Comparison of ENCODE assay signal across 12 cellular contexts in the genomic region with DNA sequence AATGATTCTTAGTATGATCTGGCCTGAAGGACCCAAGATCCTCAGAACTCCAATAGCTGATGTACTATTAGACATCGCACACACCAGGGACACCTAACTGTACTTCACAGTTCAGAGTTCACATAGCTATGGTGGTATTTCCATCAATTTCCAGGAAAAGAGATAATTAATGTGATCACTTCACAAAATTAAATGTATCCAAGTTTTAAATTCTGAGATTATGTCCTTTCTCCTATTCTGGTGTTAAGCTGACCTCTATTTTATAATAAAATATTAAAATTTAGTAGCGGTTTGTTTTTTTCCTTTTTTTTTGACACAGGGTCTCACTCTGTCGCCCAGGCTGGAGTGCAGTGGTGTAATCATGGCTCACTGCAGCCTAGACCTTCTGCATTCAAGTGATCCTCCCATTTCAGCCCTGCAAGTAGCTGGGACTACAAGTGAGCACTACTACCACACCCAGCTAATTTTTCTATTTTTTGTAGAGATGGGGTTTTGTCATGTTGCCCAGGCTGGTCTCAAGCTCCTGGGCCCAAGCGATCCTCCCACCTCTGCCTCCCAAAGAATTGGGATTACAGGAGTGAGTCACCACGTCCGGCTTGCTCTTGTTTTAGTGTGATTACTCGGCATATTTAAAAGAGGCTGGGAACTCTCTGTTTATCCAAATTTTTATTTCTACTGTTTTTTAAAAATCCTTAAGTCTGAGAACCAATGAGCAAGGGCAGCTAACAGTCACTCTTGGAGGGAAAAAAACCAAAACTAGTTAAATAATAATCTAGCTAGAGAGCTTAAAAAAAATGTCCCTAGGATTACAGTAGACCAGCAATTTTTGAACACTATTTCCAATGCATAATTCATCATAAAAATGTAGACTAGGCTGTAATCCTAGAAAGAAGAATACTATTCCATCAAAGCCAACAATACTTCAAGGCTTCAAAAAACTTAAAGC. TPM values are rescaled to one million over a fixed set of nuclear protein-coding genes. Genes with fewer than 3 reads are reported as not detected.
DNase-seq lines count a peak whose midpoint lies in the region; ATAC-seq, FAIRE-seq and TF ChIP-seq lines count a peak whose summit lies in the region.
"Had no signal": no experiment of that assay in that cellular context is flagged by ENCODE, and none has a peak within 500 bp of the region (broad histone marks: within the 10 kb centered on the region; RNA-seq: fewer than 3 reads in every experiment).

No MANE protein-coding gene starts in this region.

- H2AFZ ChIP-seq in PC-3 (ENCODE audit: low read length): no peak overlapping the region
- no peak overlapping the region for H2AFZ ChIP-seq in HepG2 (ENCODE audit: low read length)
- H2AFZ ChIP-seq: parathyroid adenoma had no signal

- H3K27ac ChIP-seq in PC-3 (ENCODE audit: low read length): peak overlapping the region; percentile 60
- H3K27ac ChIP-seq in HepG2 (ENCODE audit: extremely low read length, insufficient read depth, low read length): no peak overlapping the region
- no peak overlapping the region for H3K27ac ChIP-seq in WERI-Rb-1
- H3K27ac ChIP-seq: parathyroid adenoma had no signal

- H3K4me3 ChIP-seq in AG10803 (ENCODE audit: low read length): no peak overlapping the region
- peak overlapping the region; percentile 1; the same call in 1 of the 2 replicates for H3K4me3 ChIP-seq in PC-3 (ENCODE audit: low read length)
- no peak overlapping the region for H3K4me3 ChIP-seq in HepG2 (replicated peaks in 1 of 3; ENCODE audit: insufficient read depth in 1 of 3, low read depth in 2 of 3, low read length in 3 of 3)
- H3K4me3 ChIP-seq in WERI-Rb-1 (ENCODE audit: low read depth, low read length): no peak overlapping the region

- H3K36me3 ChIP-seq in PC-3 (ENCODE audit: low read depth, low read length): no peaks in the 10 kb centered on the region
- no peaks in the 10 kb centered on the region for H3K36me3 ChIP-seq in HepG2 (replicated peaks in 1 of 2; ENCODE audit: control insufficient read depth in 1 of 2, insufficient read depth in 2 of 2, low read length in 2 of 2)
- H3K36me3 ChIP-seq in WERI-Rb-1: no peaks in the 10 kb centered on the region

- WGBS in HepG2 (ENCODE audit: low lambda C conversion rate): 98% methylated on average over 7 of the region's 7 CpGs

- H3F3A ChIP-seq in PC-3 (ENCODE audit: low read length, unreplicated experiment): no peaks in the 10 kb centered on the region

- CTCF ChIA-PET in PC-3 (lab: Charles Lee) (no interaction called here), HepG2 (lab: Yijun Ruan, JAX; ENCODE audit: low intra/inter-chr PET ratio, low total read pairs) (no interaction called here)

- H3K9me3 ChIP-seq in PC-3 (ENCODE audit: low read length) (no peaks in the 10 kb centered on the region), HepG2 (ENCODE audit: low read length) (no peaks in the 10 kb centered on the region), WERI-Rb-1 (ENCODE audit: severe bottlenecking) (no peaks in the 10 kb centered on the region)

- TF ChIP-seq RAD21 in HepG2 (CRISPR knock-in tag; IDR thresholded peaks at IDR 0.05): no peak

- peak; percentile 71 for DNase-seq in AG10803 (ENCODE audit: low read depth)
- peak; percentile 81 for DNase-seq in PC-3
- DNase-seq in dedifferentiated amniotic fluid mesenchymal stem cell (ENCODE audit: extremely low spot score): peak; percentile 57
- DNase-seq in HepG2 (ENCODE audit: low spot score): no peak
- DNase-seq in HuH-7 (ENCODE audit: low spot score): no peak
- no peak for DNase-seq in cerebellar nuclear complex (lab: John Stamatoyannopoulos, UW)
- DNase-seq in NCI-H2171 treated with DMSO at 0.1 percent for 48 hours (lab: John Stamatoyannopoulos, UW): no peak
- DNase-seq in WERI-Rb-1: no peak
- DNase-seq: effector CD4-positive, alpha-beta T cell; NCI-H526 had no signal

- no peaks in the 10 kb centered on the region for H4K20me1 ChIP-seq in PC-3 (ENCODE audit: low read length)
- peaks cover 6% of the 10 kb centered on the region; the same call in 1 of the 2 replicates for H4K20me1 ChIP-seq in HepG2 (ENCODE audit: insufficient read depth, low read length)

- H3K79me2 ChIP-seq in PC-3 (ENCODE audit: low read length) (peaks cover 62% of the 10 kb centered on the region), HepG2 (ENCODE audit: insufficient read depth, low read length) (peaks cover 51% of the 10 kb centered on the region)

- TF ChIP-seq EP300 in HepG2 (IDR thresholded peaks at IDR 0.05; ENCODE audit: low read depth in 2 of 2, low read length in 2 of 2): no peak
- TF ChIP-seq EP300 in HepG2 (CRISPR knock-in tag; IDR thresholded peaks at IDR 0.05; ENCODE audit: borderline replicate concordance): no peak

- peaks cover 30% of the 10 kb centered on the region for H3K4me1 ChIP-seq in PC-3 (ENCODE audit: insufficient read depth, low read length)
- H3K4me1 ChIP-seq in HepG2 (ENCODE audit: insufficient read depth, low read length): peaks cover 11% of the 10 kb centered on the region

- intact Hi-C loops in PC-3 (cut with micrococcal nuclease): no loop called here
- intact Hi-C loops in HepG2 (cut with micrococcal nuclease; ENCODE audit: unreplicated experiment): no loop called here

- POLR2A ChIA-PET in PC-3 (lab: Charles Lee; ENCODE audit: unreplicated experiment) (interaction anchor here (0.6 kb wide), 1 partner anchor 45 kb away, joined by 4 read pairs; no protein-coding TSS in a partner anchor), HepG2 (lab: Yijun Ruan, JAX) (no interaction called here)

- H3K4me2 ChIP-seq in PC-3 (ENCODE audit: low read length) (peak overlapping the region; percentile 47), HepG2 (ENCODE audit: low read depth, low read length) (no peak overlapping the region)

- no peaks in the 10 kb centered on the region for H3K27me3 ChIP-seq in PC-3 (ENCODE audit: low read length)
- no peaks in the 10 kb centered on the region for H3K27me3 ChIP-seq in HepG2 (ENCODE audit: control insufficient read depth in 1 of 2, insufficient read depth in 2 of 2, low read length in 2 of 2)
- no peaks in the 10 kb centered on the region for H3K27me3 ChIP-seq in WERI-Rb-1 (ENCODE audit: insufficient read depth, low read depth, severe bottlenecking)

- FAIRE-seq in HepG2 (lab: Jason Lieb, UNC): no peak
- FAIRE-seq: GM12891 had no signal

- TF ChIP-seq CTCF in AG10803 (conservative IDR thresholded peaks at IDR 0.05; ENCODE audit: low read length) (no peak), PC-3 (conservative IDR thresholded peaks at IDR 0.05; ENCODE audit: low read depth, low read length) (no peak), HepG2 (CRISPR knock-in tag; IDR thresholded peaks at IDR 0.05) (no peak), WERI-Rb-1 (IDR thresholded peaks at IDR 0.05; ENCODE audit: low read depth, low read length) (no peak)

- H3K9me2 ChIP-seq in PC-3 (replicated peaks; ENCODE audit: low read length): no peaks in the 10 kb centered on the region

- no peak for TF ChIP-seq POLR2A in HepG2 (IDR thresholded peaks at IDR 0.05; ENCODE audit: insufficient read depth in 1 of 2, low read depth in 2 of 2, low read length in 2 of 2)

- peak; percentile 70 for ATAC-seq in PC-3
- no peak for ATAC-seq in HepG2

- BruUV-seq in PC-3 (replicated peaks; lab: Mats Ljungman, UMichigan) (no TSS peak), HepG2 (replicated peaks; lab: Mats Ljungman, UMichigan) (no TSS peak)

- H3K9ac ChIP-seq in PC-3 (ENCODE audit: low read length): no peak overlapping the region
- H3K9ac ChIP-seq in HepG2 (ENCODE audit: insufficient read depth, low read depth, low read length): no peak overlapping the region
- H3K9ac ChIP-seq: parathyroid adenoma had no signal

- in situ Hi-C loops in HepG2 (cut with HindIII; ENCODE audit: extremely low pct_ligation_motif_present, low pct_unique_long_range_greater_than_20kb): no loop called here

TF ChIP-seq in HepG2, 621 proteins besides CTCF, POLR2A, EP300 and RAD21:
- TF ChIP-seq FOSL2 (CRISPR knock-in tag; IDR thresholded peaks at IDR 0.05) (peak; percentile 54), ZFP62 (CRISPR knock-in tag; IDR thresholded peaks at IDR 0.05) (no peak)

RNA-seq across cellular contexts. Expression of gene KIF13A, which starts 16.0 kb away (rescaled TPM):
- total RNA-seq in PC-3 (2014; rRNA removed): 21.3 and 27.1 TPM in 2 replicates
- total RNA-seq in HepG2 (2016; rRNA removed; fragmentation: Illumina TruSeq; extraction: Trizol): 37.2 and 48.3 TPM in 2 replicates
- total RNA-seq in HepG2 (2016; cell fraction: cytosol; rRNA removed; fragmentation: Illumina TruSeq; extraction: Trizol; ENCODE audit: low read depth): 12.1 and 13.7 TPM in 2 replicates
- 35.4 and 47.0 TPM in 2 replicates for total RNA-seq in HepG2 (2016; cell fraction: insoluble cytoplasmic fraction; rRNA removed; fragmentation: Illumina TruSeq; extraction: Trizol)
- 23.2 and 29.0 TPM in 2 replicates for total RNA-seq in HepG2 (2016; cell fraction: membrane; rRNA removed; fragmentation: Illumina TruSeq; extraction: Trizol)
- total RNA-seq in HepG2 (2016; cell fraction: nucleus; rRNA removed; fragmentation: Illumina TruSeq; extraction: Trizol): 37.1 and 42.5 TPM in 2 replicates
- polyA plus RNA-seq in HepG2 (2011; rRNA removed): 19.5 and 21.1 TPM in 2 replicates
- polyA plus RNA-seq in HepG2 (2011; cell fraction: cytosol; rRNA removed): 14.7 and 19.5 TPM in 2 replicates
- 16.8 and 17.7 TPM in 2 replicates for polyA plus RNA-seq in HepG2 (2011; cell fraction: nucleus; rRNA removed)
- polyA plus RNA-seq in HepG2 (2012): 17.5 and 22.9 TPM in 2 replicates
- polyA plus RNA-seq in HepG2 (2016; cell fraction: cytosol; fragmentation: Illumina TruSeq; extraction: Trizol; ENCODE audit: low read depth): 12.4 and 13.8 TPM in 2 replicates
- polyA plus RNA-seq in HepG2 (2016; cell fraction: insoluble cytoplasmic fraction; fragmentation: Illumina TruSeq; extraction: Trizol; ENCODE audit: low read depth): 33.5 and 35.2 TPM in 2 replicates
- polyA plus RNA-seq in HepG2 (2016; cell fraction: membrane; fragmentation: Illumina TruSeq; extraction: Trizol; ENCODE audit: low read depth): 17.4 and 21.2 TPM in 2 replicates
- 32.6 and 33.2 TPM in 2 replicates for polyA plus RNA-seq in HepG2 (2016; cell fraction: nucleus; fragmentation: Illumina TruSeq; extraction: Trizol; ENCODE audit: insufficient read depth, low read depth)
- 22.0 and 49.6 TPM in 2 replicates for polyA minus RNA-seq in HepG2 (2011; rRNA and poly(A)+ RNA removed; ENCODE audit: low replicate concordance)
- polyA minus RNA-seq in HepG2 (2011; cell fraction: cytosol; rRNA and poly(A)+ RNA removed): 22.4 TPM in 2 replicates
- 55.1 and 57.9 TPM in 2 replicates for polyA minus RNA-seq in HepG2 (2011; cell fraction: nucleus; rRNA and poly(A)+ RNA removed)

Comparison
In these comparisons a context has a peak if more than half of its experiments do, and no peak if none do; other contexts are left out.
1. DNase-seq: peak in AG10803 (single experiment), PC-3 (single experiment) and dedifferentiated amniotic fluid mesenchymal stem cell (single experiment); none in HepG2 (single experiment), HuH-7 (single experiment), cerebellar nuclear complex (0 of 2), NCI-H2171 treated with DMSO at 0.1 percent for 48 hours (single experiment) and WERI-Rb-1 (single experiment).